In genomic region chr19:18603255-18603957, GRCh38 we compare ENCODE assay signal across 2 cellular contexts.
TF ChIP-seq lines count a peak whose summit lies in the region.

No MANE protein-coding gene starts in this region.

TF ChIP-seq in IMR-90, 13 proteins besides CTCF, POLR2A, EP300 and RAD21:
- no peak for TF ChIP-seq RFX5 (IDR thresholded peaks at IDR 0.05; ENCODE audit: low read depth, low read length)
- no peak for TF ChIP-seq MAFK (IDR thresholded peaks at IDR 0.05; ENCODE audit: low read depth, low read length)
- no peak for TF ChIP-seq MAZ (IDR thresholded peaks at IDR 0.05; ENCODE audit: borderline replicate concordance, low read depth, low read length)

TF ChIP-seq in GM12878, 131 proteins besides CTCF, POLR2A, EP300 and RAD21:
- TF ChIP-seq GABPA (IDR thresholded peaks at IDR 0.05; ENCODE audit: low read depth) (no peak), SUZ12 (IDR thresholded peaks at IDR 0.05; ENCODE audit: unreplicated experiment) (no peak), ZNF592 (IDR thresholded peaks at IDR 0.05) (no peak), MYC (IDR thresholded peaks at IDR 0.05; ENCODE audit: insufficient read depth, insufficient read length, insufficient replicate concordance, low read length, severe bottlenecking) (no peak), E2F4 (IDR thresholded peaks at IDR 0.05; ENCODE audit: low read depth, low read length) (no peak), MEF2B (IDR thresholded peaks at IDR 0.05; ENCODE audit: partially characterized antibody, poor library complexity, severe bottlenecking) (no peak), LARP7 (IDR thresholded peaks at IDR 0.05) (no peak)
